In the genomic region with DNA sequence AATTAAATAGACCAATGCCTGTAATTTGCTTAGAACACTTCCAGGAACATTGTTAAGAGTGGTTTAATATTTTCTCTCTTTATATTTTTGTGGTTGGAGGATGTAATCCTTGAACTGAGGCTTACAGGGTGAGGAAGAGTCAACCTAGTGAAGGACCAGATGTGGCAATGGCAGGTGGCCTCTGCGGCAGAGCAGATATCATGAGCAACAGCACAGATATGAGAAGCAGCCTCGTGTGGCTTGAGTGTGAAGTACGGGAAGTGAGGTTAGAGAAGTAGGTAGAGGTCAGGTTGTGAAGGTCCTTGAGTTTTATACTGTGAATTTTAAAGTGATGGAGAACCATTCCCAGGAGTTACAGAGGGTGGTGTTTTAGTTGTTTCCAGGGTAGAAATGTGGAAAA, we compare ENCODE assay signal across 26 cellular contexts.
A peak's percentile ranks its signal among the peaks of the same experiment; 100 is the strongest.
DNase-seq lines count a peak whose midpoint lies in the region; ATAC-seq and TF ChIP-seq lines count a peak whose summit lies in the region.
"Had no signal": no experiment of that assay in that cellular context is flagged by ENCODE, and none has a peak within 500 bp of the region (broad histone marks: within the 10 kb centered on the region; RNA-seq: fewer than 3 reads in every experiment).

No MANE protein-coding gene starts in this region.

- TF ChIP-seq CTCF in OCI-LY7 (conservative IDR thresholded peaks at IDR 0.05; ENCODE audit: low read length) (no peak), VCaP (conservative IDR thresholded peaks at IDR 0.05) (0 out of 2 replicates have a peak, but pooled peaks have one; percentile 7), hepatocyte (IDR thresholded peaks at IDR 0.05; ENCODE audit: poor library complexity) (no peak)

- H3K27me3 ChIP-seq in hepatocyte, result no peaks in the 10 kb centered on the region
- H3K27me3 ChIP-seq: BE2C, BLaER1 had no signal

- peaks cover 0 to 5% of the 10 kb centered on the region in 2 donors for H3K9me3 Mint-ChIP-seq in effector memory CD8-positive, alpha-beta T cell
- peaks cover 25% of the 10 kb centered on the region for H3K9me3 Mint-ChIP-seq in natural killer cell treated with Interleukin-12 subunit alpha and Interleukin-12 subunit beta and Interleukin-15 and Interleukin-18, amount 100 ng/mL, for 72 hours

- BruUV-seq in OCI-LY7 (replicated peaks; lab: Mats Ljungman, UMichigan), result no TSS peak

- WGBS in hepatocyte (ENCODE audit: low lambda C conversion rate, missing lambda C conversion rate), result 86% methylated on average over 3 of the region's 3 CpGs

- H3K36me3 Mint-ChIP-seq in effector memory CD8-positive, alpha-beta T cell (ENCODE audit: insufficient read depth), result no peaks in the 10 kb centered on the region
- H3K36me3 Mint-ChIP-seq in natural killer cell treated with Interleukin-12 subunit alpha and Interleukin-12 subunit beta and Interleukin-15 and Interleukin-18, amount 100 ng/mL, for 72 hours, result peaks cover 16% of the 10 kb centered on the region
- H3K36me3 Mint-ChIP-seq: CD14-positive monocyte had no signal

- H3K4me1 Mint-ChIP-seq in effector memory CD8-positive, alpha-beta T cell (ENCODE audit: low read depth in 2 of 2), result peaks cover 5 to 17% of the 10 kb centered on the region in 2 donors
- peaks cover 0 to 7% of the 10 kb centered on the region in 2 donors for H3K4me1 Mint-ChIP-seq in natural killer cell treated with Interleukin-12 subunit alpha and Interleukin-12 subunit beta and Interleukin-15 and Interleukin-18, amount 100 ng/mL, for 72 hours (ENCODE audit: low read depth in 2 of 2)
- H3K4me1 Mint-ChIP-seq: CD14-positive monocyte had no signal

- H3K4me3 ChIP-seq in OCI-LY7 (ENCODE audit: low read depth, low read length, poor library complexity, severe bottlenecking) (no peak overlapping the region), hepatocyte (no peak overlapping the region)
- H3K4me3 ChIP-seq: BLaER1, GM12878 had no signal

- peak overlapping the region in 1 of 2 donors; percentile 12 for H3K27ac Mint-ChIP-seq in effector memory CD8-positive, alpha-beta T cell
- peak overlapping the region in 1 of 2 donors; percentile 5 for H3K27ac Mint-ChIP-seq in natural killer cell treated with Interleukin-12 subunit alpha and Interleukin-12 subunit beta and Interleukin-15 and Interleukin-18, amount 100 ng/mL, for 72 hours
- H3K27ac Mint-ChIP-seq: CD14-positive monocyte had no signal

- POLR2A ChIA-PET in OCI-LY7 (lab: Charles Lee), result no interaction called here

- H2AFZ ChIP-seq in OCI-LY7 (ENCODE audit: low read length), result no peak overlapping the region
- no peak overlapping the region for H2AFZ ChIP-seq in hepatocyte

- H3K79me2 ChIP-seq in OCI-LY7 (ENCODE audit: insufficient read depth, low read depth, low read length) (no peaks in the 10 kb centered on the region), hepatocyte (no peaks in the 10 kb centered on the region)

- intact Hi-C loops in OCI-LY7 (cut with micrococcal nuclease; ENCODE audit: unreplicated experiment), result no loop called here

- no peaks in the 10 kb centered on the region for H3K4me1 ChIP-seq in OCI-LY7 (ENCODE audit: insufficient read depth, low read length, poor library complexity, severe bottlenecking)
- peaks cover 8% of the 10 kb centered on the region for H3K4me1 ChIP-seq in hepatocyte (ENCODE audit: insufficient read depth)
- H3K4me1 ChIP-seq: BE2C, BLaER1 had no signal

- H3K4me2 ChIP-seq in OCI-LY7 (ENCODE audit: low read length) (no peak overlapping the region), hepatocyte (no peak overlapping the region)
- H3K4me2 ChIP-seq: BLaER1 had no signal

- no peaks in the 10 kb centered on the region for H3K27me3 Mint-ChIP-seq in effector memory CD8-positive, alpha-beta T cell
- peaks cover 0 to 7% of the 10 kb centered on the region in 2 donors for H3K27me3 Mint-ChIP-seq in natural killer cell treated with Interleukin-12 subunit alpha and Interleukin-12 subunit beta and Interleukin-15 and Interleukin-18, amount 100 ng/mL, for 72 hours
- H3K27me3 Mint-ChIP-seq: CD4-positive, CD25-positive, alpha-beta regulatory T cell had no signal

- peak; percentile 79 for ATAC-seq in effector memory CD8-positive, alpha-beta T cell (replicated peaks)
- ATAC-seq in natural killer cell treated with Interleukin-12 subunit alpha and Interleukin-12 subunit beta and Interleukin-15 and Interleukin-18, amount 100 ng/mL, for 72 hours, result peak in 1 of 2 donors; percentile 62
- ATAC-seq: GM12878 had no signal

- CTCF ChIA-PET in OCI-LY7 (lab: Charles Lee; ENCODE audit: unreplicated experiment), result no interaction called here

- no peaks in the 10 kb centered on the region for H3K36me3 ChIP-seq in OCI-LY7 (ENCODE audit: insufficient read depth, low read length)
- H3K36me3 ChIP-seq in hepatocyte (replicated peaks; ENCODE audit: insufficient read depth, low read depth), result no peaks in the 10 kb centered on the region
- H3K36me3 ChIP-seq: BE2C, BLaER1 had no signal

- DNase-seq in OCI-LY7 (ENCODE audit: low spot score), result peak; percentile 10
- no peak for DNase-seq in effector memory CD8-positive, alpha-beta T cell
- DNase-seq in natural killer cell treated with Interleukin-12 subunit alpha and Interleukin-12 subunit beta and Interleukin-15 and Interleukin-18, amount 100 ng/mL, for 72 hours (ENCODE audit: low spot score), result no peak
- DNase-seq in NCI-H69 (lab: John Stamatoyannopoulos, UW), result no peak
- no peak for DNase-seq in hepatocyte (ENCODE audit: low spot score)
- no peak for DNase-seq in OCI-M2 (lab: John Stamatoyannopoulos, UW; ENCODE audit: unreplicated experiment)
- DNase-seq in OCI-M1 (lab: John Stamatoyannopoulos, UW), result no peak
- DNase-seq: 8988T; ACHN; BE2C; C1 segment of cervical spinal cord; CD4-positive, alpha-beta memory T cell; CD4-positive, CD25-positive, alpha-beta regulatory T cell; CD8-positive, alpha-beta memory T cell; COR-L47; DMS 273 treated with DMSO at 0.1 percent for 48 hours; DMS153; DMS53; DMS79; DND-41; EL; GDM1 had no signal

- no peaks in the 10 kb centered on the region for H4K20me1 ChIP-seq in OCI-LY7 (ENCODE audit: insufficient read depth, low read length)
- H4K20me1 ChIP-seq in hepatocyte (ENCODE audit: insufficient read depth, poor library complexity, severe bottlenecking), result no peaks in the 10 kb centered on the region
- H4K20me1 ChIP-seq: BLaER1 had no signal

- no peaks in the 10 kb centered on the region for H3K9me3 ChIP-seq in OCI-LY7 (ENCODE audit: low read length)
- no peaks in the 10 kb centered on the region for H3K9me3 ChIP-seq in hepatocyte (ENCODE audit: low read depth)
- H3K9me3 ChIP-seq: BE2C had no signal

- no peaks in the 10 kb centered on the region for H3K9me2 ChIP-seq in OCI-LY7 (ENCODE audit: insufficient read depth, low read length)
- H3K9me2 ChIP-seq in hepatocyte (replicated peaks; ENCODE audit: insufficient read depth), result no peaks in the 10 kb centered on the region

- H3K4me3 Mint-ChIP-seq in effector memory CD8-positive, alpha-beta T cell, result peak overlapping the region in 1 of 2 donors; percentile 0
- H3K4me3 Mint-ChIP-seq in natural killer cell treated with Interleukin-12 subunit alpha and Interleukin-12 subunit beta and Interleukin-15 and Interleukin-18, amount 100 ng/mL, for 72 hours, result peak overlapping the region; percentile 38
- H3K4me3 Mint-ChIP-seq: CD14-positive monocyte; CD4-positive, alpha-beta memory T cell; CD4-positive, CD25-positive, alpha-beta regulatory T cell had no signal

- H3K27ac ChIP-seq in OCI-LY7 (ENCODE audit: low read depth, low read length, poor library complexity, severe bottlenecking) (no peak overlapping the region), VCaP (peak overlapping the region; percentile 64), hepatocyte (no peak overlapping the region)
- H3K27ac ChIP-seq: BLaER1 had no signal
